ENCODE assay signal across 24 cellular contexts in the genomic region with DNA sequence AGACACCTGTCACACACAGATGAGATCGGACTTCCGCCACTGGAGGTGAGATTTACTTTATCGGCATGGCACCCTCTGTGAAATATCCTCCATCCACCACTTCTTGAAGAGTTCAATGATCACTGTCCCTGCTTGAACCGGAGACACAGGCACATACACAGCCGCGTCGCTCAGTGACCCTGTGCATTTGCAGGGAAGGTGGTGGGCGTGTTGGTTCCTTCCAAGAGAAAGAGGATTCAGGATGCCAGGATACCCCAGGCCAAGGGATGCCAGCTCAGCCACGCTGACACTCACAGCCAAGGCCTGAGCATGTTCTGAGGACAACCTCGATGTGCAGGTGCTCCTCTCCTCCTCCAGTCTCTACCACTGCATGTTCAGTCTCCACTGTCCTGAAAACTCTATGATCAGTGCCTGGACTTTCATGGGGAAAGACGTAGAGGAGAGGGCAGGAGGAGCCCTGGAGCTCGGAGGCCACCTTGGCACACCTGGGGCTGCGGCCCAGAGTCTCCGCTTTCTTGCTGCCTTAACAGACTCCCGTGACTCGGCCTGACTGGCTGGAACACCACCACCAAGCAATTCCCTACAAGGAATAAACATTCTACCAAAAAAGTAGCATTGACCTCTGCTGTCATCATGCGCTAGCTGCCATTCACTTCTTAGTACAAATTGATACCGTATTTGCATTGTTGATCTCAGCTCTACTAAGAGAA.
"Had no signal": no experiment of that assay in that cellular context is flagged by ENCODE, and none has a peak within 500 bp of the region (broad histone marks: within the 10 kb centered on the region; RNA-seq: fewer than 3 reads in every experiment).

No MANE protein-coding gene starts in this region.

- H3K36me3 Mint-ChIP-seq: activated naive CD4-positive, alpha-beta T cell treated with anti-CD3 and anti-CD28 coated beads, Interleukin-2, amount 10 ng/mL, durations not matched to agents 7 days and 5 days; naive thymus-derived CD4-positive, alpha-beta T cell; neural progenitor cell; stimulated activated effector memory CD8-positive, alpha-beta T cell treated with anti-CD3 and anti-CD28 coated beads, Interleukin-12 subunit alpha, Interleukin-12 subunit beta, amount 100 ng/mL, for 72 hours had no signal

- H3K4me1 ChIP-seq: body of pancreas, esophagus muscularis mucosa, gastrocnemius medialis, prostate gland, suprapubic skin, tibial nerve, uterus had no signal

- H3K9me3 Mint-ChIP-seq: stimulated activated effector memory CD8-positive, alpha-beta T cell treated with anti-CD3 and anti-CD28 coated beads, Interleukin-12 subunit alpha, Interleukin-12 subunit beta, amount 100 ng/mL, for 72 hours had no signal

- H3K27me3 ChIP-seq: body of pancreas, gastrocnemius medialis, neural progenitor cell, suprapubic skin, tibial nerve, uterus had no signal

- DNase-seq: activated CD4-positive, alpha-beta T cell treated with anti-CD3 and anti-CD28 coated beads, Interleukin-2, amount 50 U/mL, for 1 hour; activated CD8-positive, alpha-beta T cell treated with anti-CD3 and anti-CD28 coated beads, Interleukin-2, amount 10 ng/mL, durations not matched to agents 7 days and 5 days; activated naive CD4-positive, alpha-beta T cell treated with anti-CD3 and anti-CD28 coated beads, Interleukin-2, amount 10 ng/mL, durations not matched to agents 7 days and 5 days; activated naive CD8-positive, alpha-beta T cell treated with anti-CD3 and anti-CD28 coated beads, Interleukin-2, amount 50 U/mL, for 24 hours; activated T-cell treated with anti-CD3 and anti-CD28 coated beads, Interleukin-2, amount 50 U/mL, for 48 hours; body of pancreas; caudate nucleus; dermis blood vessel endothelial cell; effector memory CD8-positive, alpha-beta T cell; gastrocnemius medialis; hypothalamus; naive thymus-derived CD4-positive, alpha-beta T cell; stimulated activated naive CD8-positive, alpha-beta T cell treated with anti-CD3 and anti-CD28 coated beads, Interleukin-15, amount 100 ng/mL, for 72 hours; uterus had no signal

- H3K27ac ChIP-seq: body of pancreas, esophagus muscularis mucosa, gastrocnemius medialis, neural progenitor cell, prostate gland, suprapubic skin, tibial nerve, uterus, VCaP had no signal

- H3K9me3 ChIP-seq: body of pancreas, esophagus muscularis mucosa, prostate gland, suprapubic skin, uterus had no signal

- ATAC-seq: activated CD4-positive, CD25-positive, alpha-beta regulatory T cell treated with anti-CD3 and anti-CD28 coated beads, Interleukin-2, amount 50 U/mL, for 24 hours; activated CD8-positive, alpha-beta T cell treated with anti-CD3 and anti-CD28 coated beads, Interleukin-2, amount 10 ng/mL, durations not matched to agents 7 days and 5 days; activated naive CD8-positive, alpha-beta T cell treated with anti-CD3 and anti-CD28 coated beads, Interleukin-2, amount 50 U/mL, for 24 hours; body of pancreas; effector memory CD8-positive, alpha-beta T cell; gastrocnemius medialis; naive thymus-derived CD4-positive, alpha-beta T cell; SK-N-SH treated with all-trans-retinoic acid at 6 μM for 48 hours; stimulated activated effector memory CD8-positive, alpha-beta T cell treated with anti-CD3 and anti-CD28 coated beads, Interleukin-12 subunit alpha, Interleukin-12 subunit beta, amount 100 ng/mL, for 72 hours; stimulated activated naive CD8-positive, alpha-beta T cell treated with anti-CD3 and anti-CD28 coated beads, Interleukin-15, amount 100 ng/mL, for 72 hours had no signal

- H3K4me3 ChIP-seq: body of pancreas, esophagus muscularis mucosa, gastrocnemius medialis, lung, neural progenitor cell, prostate gland, suprapubic skin, tibial nerve, uterus had no signal

- H3K27ac Mint-ChIP-seq: activated CD8-positive, alpha-beta T cell treated with anti-CD3 and anti-CD28 coated beads, Interleukin-2, amount 10 ng/mL, durations not matched to agents 7 days and 5 days; activated naive CD4-positive, alpha-beta T cell treated with anti-CD3 and anti-CD28 coated beads, Interleukin-2, amount 10 ng/mL, durations not matched to agents 7 days and 5 days; activated naive CD8-positive, alpha-beta T cell treated with anti-CD3 and anti-CD28 coated beads, Interleukin-2, amount 50 U/mL, for 24 hours; effector memory CD8-positive, alpha-beta T cell; naive thymus-derived CD4-positive, alpha-beta T cell; neural progenitor cell; stimulated activated effector memory CD8-positive, alpha-beta T cell treated with anti-CD3 and anti-CD28 coated beads, Interleukin-12 subunit alpha, Interleukin-12 subunit beta, amount 100 ng/mL, for 72 hours; stimulated activated naive CD8-positive, alpha-beta T cell treated with anti-CD3 and anti-CD28 coated beads, Interleukin-15, amount 100 ng/mL, for 72 hours had no signal

- H3K36me3 ChIP-seq: esophagus muscularis mucosa, gastrocnemius medialis, neural progenitor cell, prostate gland, suprapubic skin, tibial nerve, uterus had no signal
